Comparison of ENCODE assay signal across 16 cellular contexts in genomic region chr5:126599499-126599898, GRCh38. TPM values are rescaled to one million over a fixed set of nuclear protein-coding genes. Genes with fewer than 3 reads are reported as not detected.
A peak's percentile ranks its signal among the peaks of the same experiment; 100 is the strongest.
DNase-seq lines count a peak whose midpoint lies in the region; ATAC-seq and TF ChIP-seq lines count a peak whose summit lies in the region.
"Had no signal": no experiment of that assay in that cellular context is flagged by ENCODE, and none has a peak within 500 bp of the region (broad histone marks: within the 10 kb centered on the region; RNA-seq: fewer than 3 reads in every experiment).

No MANE protein-coding gene starts in this region.

- peaks cover 15% of the 10 kb centered on the region for H3F3A ChIP-seq in GM23248 (ENCODE audit: insufficient read depth)
- peaks cover 6% of the 10 kb centered on the region; the same call in 1 of the 2 replicates for H3F3A ChIP-seq in SU-DHL-6 (ENCODE audit: insufficient read depth)

- peaks cover 10% of the 10 kb centered on the region for H3K79me1 ChIP-seq in trophoblast cell (ENCODE audit: low read length)

- peak overlapping the region; percentile 28 for H3K14ac ChIP-seq in trophoblast cell (ENCODE audit: low read length)

- in situ Hi-C loops in GM23248 (cut with MboI): no loop called here

- no peak overlapping the region for H3K4me3 ChIP-seq in GM23248
- H3K4me3 ChIP-seq in SU-DHL-6 (ENCODE audit: insufficient read depth, low read length, poor library complexity, severe bottlenecking): no peak overlapping the region
- no peak overlapping the region for H3K4me3 ChIP-seq in hepatocyte
- no peak overlapping the region for H3K4me3 ChIP-seq in trophoblast cell (ENCODE audit: low read depth, low read length)
- no peak overlapping the region for H3K4me3 ChIP-seq in left lung

- H3K27ac ChIP-seq in GM23248 (no peak overlapping the region), SU-DHL-6 (ENCODE audit: low read depth, low read length) (no peak overlapping the region), hepatocyte (peak overlapping the region; percentile 95), trophoblast cell (ENCODE audit: low read depth, low read length) (no peak overlapping the region), left lung (peak overlapping the region in 1 of 2 donors; percentile 82)

- H4K12ac ChIP-seq in trophoblast cell (ENCODE audit: low read depth, low read length): peak overlapping the region; percentile 79

- peak overlapping the region; percentile 76 for H2AK5ac ChIP-seq in trophoblast cell (ENCODE audit: low read length)

- H3K18ac ChIP-seq in trophoblast cell (ENCODE audit: low read length): no peak overlapping the region

- peak overlapping the region; percentile 88 for H4K8ac ChIP-seq in trophoblast cell (ENCODE audit: low read depth, low read length)

- peak overlapping the region; percentile 86 for H2BK120ac ChIP-seq in trophoblast cell (ENCODE audit: insufficient read depth, low read length, poor library complexity)

- peaks cover 10% of the 10 kb centered on the region; the same call in 1 of the 2 replicates for H3K36me3 ChIP-seq in GM23248 (ENCODE audit: low read depth)
- H3K36me3 ChIP-seq in SU-DHL-6 (ENCODE audit: low read length): 0 out of 2 replicates have a peak, but pooled peaks cover 3% of the 10 kb centered on the region
- no peaks in the 10 kb centered on the region for H3K36me3 ChIP-seq in hepatocyte (replicated peaks; ENCODE audit: insufficient read depth, low read depth)
- peaks cover 8 to 13% of the 10 kb centered on the region in 2 experiments for H3K36me3 ChIP-seq in trophoblast cell (ENCODE audit: control insufficient read depth in 1 of 2, insufficient read depth in 2 of 2, low read length in 2 of 2)
- H3K36me3 ChIP-seq in left lung: peaks cover 0 to 12% of the 10 kb centered on the region in 2 donors

- TF ChIP-seq CTCF in SU-DHL-6 (IDR thresholded peaks at IDR 0.05; ENCODE audit: insufficient read depth, low read length, poor library complexity, severe bottlenecking): no peak
- TF ChIP-seq CTCF in hepatocyte (IDR thresholded peaks at IDR 0.05; ENCODE audit: poor library complexity): no peak
- TF ChIP-seq CTCF in left lung (IDR thresholded peaks at IDR 0.05): no peak

- H3K4me1 ChIP-seq in GM23248 (ENCODE audit: insufficient read depth) (no peaks in the 10 kb centered on the region; the same call in none of the 2 replicates), hepatocyte (ENCODE audit: insufficient read depth) (peaks cover 16% of the 10 kb centered on the region), trophoblast cell (ENCODE audit: control insufficient read depth in 1 of 2, insufficient read depth in 2 of 2, low read length in 2 of 2) (peaks cover 0 to 8% of the 10 kb centered on the region in 2 experiments), left lung (peaks cover 12 to 24% of the 10 kb centered on the region in 2 donors)

- DNase-seq in GM23248: no peak
- no peak for DNase-seq in hepatocyte (ENCODE audit: low spot score)
- DNase-seq in trophoblast cell: no peak
- DNase-seq in HPDE6-E6E7 (ENCODE audit: extremely low spot score): no peak
- no peak for DNase-seq in activated CD4-positive, alpha-beta T cell treated with anti-CD3 and anti-CD28 coated beads, Interleukin-2, amount 50 U/mL, for 4 hours
- DNase-seq in stimulated activated naive CD8-positive, alpha-beta T cell treated with anti-CD3 and anti-CD28 coated beads, Interleukin-15, Interleukin-2, amounts not matched to agents 100 U/mL and 50 U/mL, for 24 hours: no peak
- no peak for DNase-seq in left lung
- DNase-seq: activated naive CD4-positive, alpha-beta T cell treated with anti-CD3 and anti-CD28 coated beads, Interleukin-2, amount 10 ng/mL, durations not matched to agents 7 days and 5 days; AML-193; DMS79 treated with DMSO at 0.1 percent for 48 hours; GOT3; hypothalamus; NCI-H2107; NCI-H748 treated with DMSO at 0.1 percent for 48 hours had no signal

- H3K9me3 ChIP-seq in GM23248 (ENCODE audit: low read depth) (no peaks in the 10 kb centered on the region), SU-DHL-6 (ENCODE audit: insufficient read depth, low read length) (no peaks in the 10 kb centered on the region), hepatocyte (ENCODE audit: low read depth) (no peaks in the 10 kb centered on the region), trophoblast cell (ENCODE audit: insufficient read depth, low read depth, low read length) (no peaks in the 10 kb centered on the region), left lung (no peaks in the 10 kb centered on the region)

- H4K20me1 ChIP-seq in GM23248 (ENCODE audit: insufficient read depth) (no peaks in the 10 kb centered on the region), SU-DHL-6 (ENCODE audit: low read depth, low read length) (no peaks in the 10 kb centered on the region), hepatocyte (ENCODE audit: insufficient read depth, poor library complexity, severe bottlenecking) (no peaks in the 10 kb centered on the region)

- H3K9me2 ChIP-seq in GM23248 (ENCODE audit: insufficient read depth): no peaks in the 10 kb centered on the region
- no peaks in the 10 kb centered on the region for H3K9me2 ChIP-seq in SU-DHL-6 (replicated peaks; ENCODE audit: insufficient read depth, low read length)
- no peaks in the 10 kb centered on the region for H3K9me2 ChIP-seq in hepatocyte (replicated peaks; ENCODE audit: insufficient read depth)

- H3K4ac ChIP-seq in trophoblast cell (ENCODE audit: low read depth, low read length): no peak overlapping the region

- H3K23ac ChIP-seq in trophoblast cell (ENCODE audit: low read length): no peak overlapping the region

- H3K27me3 ChIP-seq in GM23248 (replicated peaks; ENCODE audit: insufficient read depth): no peaks in the 10 kb centered on the region
- H3K27me3 ChIP-seq in SU-DHL-6 (ENCODE audit: low read length): no peaks in the 10 kb centered on the region
- no peaks in the 10 kb centered on the region for H3K27me3 ChIP-seq in hepatocyte
- no peaks in the 10 kb centered on the region for H3K27me3 ChIP-seq in trophoblast cell (ENCODE audit: insufficient read depth, low read length)
- peaks cover 0 to 11% of the 10 kb centered on the region in 2 donors for H3K27me3 ChIP-seq in left lung

- peak overlapping the region; percentile 57 for H2BK5ac ChIP-seq in trophoblast cell (ENCODE audit: low read depth, low read length, poor library complexity)

- 96 to 98% methylated on average over 7 of the region's 7 CpGs for WGBS in GM23248 (ENCODE audit: low coverage in 1 of 2, low lambda C conversion rate in 2 of 2, missing lambda C conversion rate in 2 of 2), 2 experiments
- 98% methylated on average over 7 of the region's 7 CpGs for WGBS in hepatocyte (ENCODE audit: low lambda C conversion rate, missing lambda C conversion rate)
- no CpG with 5 or more reads among the region's 7 CpGs for WGBS in trophoblast cell (ENCODE audit: extremely low coverage, insufficient coverage, insufficient read length)

- H3K4me2 ChIP-seq in GM23248 (ENCODE audit: unreplicated experiment) (no peak overlapping the region), SU-DHL-6 (ENCODE audit: low read depth, low read length, poor library complexity, severe bottlenecking) (no peak overlapping the region), hepatocyte (peak overlapping the region; percentile 76), trophoblast cell (ENCODE audit: low read length) (no peak overlapping the region)

- peaks cover 38% of the 10 kb centered on the region for H3K79me2 ChIP-seq in GM23248 (ENCODE audit: insufficient read depth)
- H3K79me2 ChIP-seq in SU-DHL-6 (ENCODE audit: insufficient read depth, low read length): peaks cover 37% of the 10 kb centered on the region
- H3K79me2 ChIP-seq in hepatocyte: peaks cover 36% of the 10 kb centered on the region
- peaks cover 16% of the 10 kb centered on the region for H3K79me2 ChIP-seq in trophoblast cell (ENCODE audit: control insufficient read depth, insufficient read depth, low read length, poor library complexity)

- H2BK12ac ChIP-seq in trophoblast cell (ENCODE audit: low read length): peak overlapping the region; percentile 70

- peak overlapping the region; percentile 79 for H4K91ac ChIP-seq in trophoblast cell (ENCODE audit: low read depth, low read length)

- intact Hi-C loops in left lung (cut with DNase I): no loop called here

- H3K9ac ChIP-seq in GM23248 (no peak overlapping the region), SU-DHL-6 (ENCODE audit: low read length) (no peak overlapping the region), trophoblast cell (ENCODE audit: low read length) (no peak overlapping the region)

- ATAC-seq in stimulated activated naive CD8-positive, alpha-beta T cell treated with anti-CD3 and anti-CD28 coated beads, Interleukin-15, Interleukin-2, amounts not matched to agents 100 U/mL and 50 U/mL, for 24 hours: no peak
- no peak for ATAC-seq in left lung
- ATAC-seq: left lobe of liver had no signal

- H2AFZ ChIP-seq in GM23248 (peak overlapping the region; percentile 97), SU-DHL-6 (ENCODE audit: low read depth, low read length, severe bottlenecking) (peak overlapping the region; percentile 96), hepatocyte (peak overlapping the region; percentile 100), trophoblast cell (ENCODE audit: insufficient read depth, low read length, poor library complexity) (peak overlapping the region; percentile 78)

RNA-seq across cellular contexts. Expression of gene PHAX, which starts 1.2 kb away (rescaled TPM):
- total RNA-seq in GM23248 (2014; rRNA removed; shearing (Covaris generic)): 85.7 and 86.5 TPM in 2 replicates
- polyA plus RNA-seq in GM23248 (2016; fragmentation: Nextera tagmentation; extraction: Ambion mirVana) (124 and 135 TPM in 2 replicates), hepatocyte (56.6 and 57.0 TPM in 2 replicates)
- total RNA-seq in hepatocyte (59.4 and 65.0 TPM in 2 replicates), left lung (10 to 100 TPM; 28.2 to 30.7 TPM)
- polyA plus RNA-seq in trophoblast cell (2013): 33.4 and 34.2 TPM in 2 replicates

RNA-seq across cellular contexts. Expression of gene ALDH7A1, which starts 4.5 kb away (rescaled TPM):
- total RNA-seq in GM23248 (2014; rRNA removed; shearing (Covaris generic)): 41.3 and 45.8 TPM in 2 replicates
- 108 and 113 TPM in 2 replicates for polyA plus RNA-seq in GM23248 (2016; fragmentation: Nextera tagmentation; extraction: Ambion mirVana)
- 48.8 and 50.0 TPM in 2 replicates for total RNA-seq in hepatocyte
- polyA plus RNA-seq in hepatocyte: 97.0 and 107 TPM in 2 replicates
- 102 and 105 TPM in 2 replicates for polyA plus RNA-seq in trophoblast cell (2013)
- 10 to 100 TPM; 34.2 to 54.3 TPM for total RNA-seq in left lung
